ENCODE assay signal across 1 cellular context in the genomic region with DNA sequence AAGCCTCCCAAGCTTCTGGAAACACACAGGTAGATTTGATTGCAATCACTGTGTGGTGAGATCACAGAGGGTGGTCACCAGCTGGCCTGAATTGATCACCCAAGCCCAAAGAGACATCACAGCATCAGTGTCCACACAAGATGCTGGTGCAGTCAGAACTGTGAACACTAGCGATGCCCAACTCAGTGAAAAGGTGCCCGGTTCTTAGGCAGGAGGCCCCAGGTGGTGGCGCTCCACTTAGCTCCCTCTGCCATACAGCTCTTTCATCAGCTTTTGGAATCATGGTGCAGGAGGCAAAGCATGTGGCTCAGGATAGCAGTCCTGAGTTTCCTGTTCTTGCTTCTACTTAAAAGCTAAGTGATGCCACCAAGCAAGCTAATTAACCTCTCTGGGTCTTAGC.
TF ChIP-seq lines count a peak whose summit lies in the region.

No MANE protein-coding gene starts in this region.

TF ChIP-seq in K562, 482 proteins besides CTCF, POLR2A, EP300 and RAD21 (continued from another document):
- TF ChIP-seq, protein P1, sequence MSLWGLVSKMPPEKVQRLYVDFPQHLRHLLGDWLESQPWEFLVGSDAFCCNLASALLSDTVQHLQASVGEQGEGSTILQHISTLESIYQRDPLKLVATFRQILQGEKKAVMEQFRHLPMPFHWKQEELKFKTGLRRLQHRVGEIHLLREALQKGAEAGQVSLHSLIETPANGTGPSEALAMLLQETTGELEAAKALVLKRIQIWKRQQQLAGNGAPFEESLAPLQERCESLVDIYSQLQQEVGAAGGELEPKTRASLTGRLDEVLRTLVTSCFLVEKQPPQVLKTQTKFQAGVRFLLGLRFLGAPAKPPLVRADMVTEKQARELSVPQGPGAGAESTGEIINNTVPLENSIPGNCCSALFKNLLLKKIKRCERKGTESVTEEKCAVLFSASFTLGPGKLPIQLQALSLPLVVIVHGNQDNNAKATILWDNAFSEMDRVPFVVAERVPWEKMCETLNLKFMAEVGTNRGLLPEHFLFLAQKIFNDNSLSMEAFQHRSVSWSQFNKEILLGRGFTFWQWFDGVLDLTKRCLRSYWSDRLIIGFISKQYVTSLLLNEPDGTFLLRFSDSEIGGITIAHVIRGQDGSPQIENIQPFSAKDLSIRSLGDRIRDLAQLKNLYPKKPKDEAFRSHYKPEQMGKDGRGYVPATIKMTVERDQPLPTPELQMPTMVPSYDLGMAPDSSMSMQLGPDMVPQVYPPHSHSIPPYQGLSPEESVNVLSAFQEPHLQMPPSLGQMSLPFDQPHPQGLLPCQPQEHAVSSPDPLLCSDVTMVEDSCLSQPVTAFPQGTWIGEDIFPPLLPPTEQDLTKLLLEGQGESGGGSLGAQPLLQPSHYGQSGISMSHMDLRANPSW (CRISPR knock-in tag; IDR thresholded peaks at IDR 0.05) = 0 out of 2 replicates have a peak, but pooled peaks have one; percentile 46
- TF ChIP-seq KLF13 (tag; IDR thresholded peaks at IDR 0.05; ENCODE audit: borderline replicate concordance, low read depth) (0 out of 2 replicates have a peak, but pooled peaks have one; percentile 45), HCFC1 (IDR thresholded peaks at IDR 0.05; ENCODE audit: low read depth, low read length) (0 out of 2 replicates have a peak, but pooled peaks have one; percentile 10), HNRNPH1 (optimal IDR thresholded peaks at IDR 0.05; ENCODE audit: low read depth, low read length) (no peak), SETDB1 (IDR thresholded peaks at IDR 0.05; ENCODE audit: low read length) (peak; percentile 21)
- TF ChIP-seq, protein P2, sequence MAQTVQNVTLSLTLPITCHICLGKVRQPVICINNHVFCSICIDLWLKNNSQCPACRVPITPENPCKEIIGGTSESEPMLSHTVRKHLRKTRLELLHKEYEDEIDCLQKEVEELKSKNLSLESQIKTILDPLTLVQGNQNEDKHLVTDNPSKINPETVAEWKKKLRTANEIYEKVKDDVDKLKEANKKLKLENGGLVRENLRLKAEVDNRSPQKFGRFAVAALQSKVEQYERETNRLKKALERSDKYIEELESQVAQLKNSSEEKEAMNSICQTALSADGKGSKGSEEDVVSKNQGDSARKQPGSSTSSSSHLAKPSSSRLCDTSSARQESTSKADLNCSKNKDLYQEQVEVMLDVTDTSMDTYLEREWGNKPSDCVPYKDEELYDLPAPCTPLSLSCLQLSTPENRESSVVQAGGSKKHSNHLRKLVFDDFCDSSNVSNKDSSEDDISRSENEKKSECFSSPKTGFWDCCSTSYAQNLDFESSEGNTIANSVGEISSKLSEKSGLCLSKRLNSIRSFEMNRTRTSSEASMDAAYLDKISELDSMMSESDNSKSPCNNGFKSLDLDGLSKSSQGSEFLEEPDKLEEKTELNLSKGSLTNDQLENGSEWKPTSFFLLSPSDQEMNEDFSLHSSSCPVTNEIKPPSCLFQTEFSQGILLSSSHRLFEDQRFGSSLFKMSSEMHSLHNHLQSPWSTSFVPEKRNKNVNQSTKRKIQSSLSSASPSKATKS (CRISPR knock-in tag; IDR thresholded peaks at IDR 0.05) = no peak
